ENCODE assay signal across 18 cellular contexts in the genomic region with DNA sequence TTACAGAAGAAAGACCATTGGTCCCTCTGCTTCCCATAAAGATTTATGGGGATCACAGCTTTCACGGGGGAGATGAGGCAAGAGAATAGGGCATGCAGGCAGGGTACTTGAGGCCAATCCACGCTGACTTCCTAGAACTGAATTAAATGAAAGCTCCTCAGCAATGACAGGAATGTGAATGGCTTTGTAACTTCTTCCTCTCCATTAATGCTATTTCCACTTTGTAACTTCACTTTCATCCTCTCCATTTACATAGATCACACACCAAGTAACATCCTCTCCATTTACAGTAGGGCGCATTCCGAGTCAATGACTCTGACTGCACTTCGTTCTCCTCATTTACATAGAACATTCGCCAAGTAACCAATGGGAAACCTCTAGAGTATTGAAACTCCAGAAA.
DNase-seq lines count a peak whose midpoint lies in the region; ATAC-seq and TF ChIP-seq lines count a peak whose summit lies in the region.
"Had no signal": no experiment of that assay in that cellular context is flagged by ENCODE, and none has a peak within 500 bp of the region (broad histone marks: within the 10 kb centered on the region; RNA-seq: fewer than 3 reads in every experiment).

No MANE protein-coding gene starts in this region.

- TF ChIP-seq CTCF in C4-2B (conservative IDR thresholded peaks at IDR 0.05) = no peak
- no peak for TF ChIP-seq CTCF in IMR-90 (conservative IDR thresholded peaks at IDR 0.05; ENCODE audit: low read depth, low read length)
- no peak for TF ChIP-seq CTCF in endodermal cell (conservative IDR thresholded peaks at IDR 0.05)

- peaks cover 1% of the 10 kb centered on the region; the same call in 1 of the 2 replicates for H3K4me1 ChIP-seq in IMR-90 (ENCODE audit: control insufficient read depth, insufficient read depth, low read length)
- peaks cover 11% of the 10 kb centered on the region for H3K4me1 ChIP-seq in endodermal cell (ENCODE audit: control insufficient read depth, insufficient read depth, low read length)
- H3K4me1 ChIP-seq in mesenchymal stem cell (ENCODE audit: control insufficient read depth, insufficient read depth, low read depth, low read length) = no peaks in the 10 kb centered on the region

- no peak overlapping the region for H3K18ac ChIP-seq in IMR-90 (ENCODE audit: low read depth, low read length)
- no peak overlapping the region for H3K18ac ChIP-seq in mesenchymal stem cell (ENCODE audit: low read depth in 1 of 2, low read length in 2 of 2)

- H2AK9ac ChIP-seq in IMR-90 (replicated peaks; ENCODE audit: low read depth, low read length, poor library complexity) = no peak overlapping the region

- no peak overlapping the region for H3K9ac ChIP-seq in IMR-90 (ENCODE audit: low read depth, low read length)
- no peak overlapping the region for H3K9ac ChIP-seq in endodermal cell (ENCODE audit: extremely low read depth, low read length, poor library complexity, severe bottlenecking)
- H3K9ac ChIP-seq in mesenchymal stem cell (ENCODE audit: low read length) = no peak overlapping the region
- H3K9ac ChIP-seq: GM23248 had no signal

- no peak overlapping the region for H3K4me3 Mint-ChIP-seq in endodermal cell

- BruUV-seq in IMR-90 (replicated peaks; lab: Mats Ljungman, UMichigan) = no TSS peak

- no peak overlapping the region for H3K56ac ChIP-seq in IMR-90 (ENCODE audit: extremely low read depth, insufficient read depth, low read length)

- H3K9me3 ChIP-seq in IMR-90 (ENCODE audit: control insufficient read depth, insufficient read depth, low read length) (no peaks in the 10 kb centered on the region), endodermal cell (ENCODE audit: control insufficient read depth, low read length) (no peaks in the 10 kb centered on the region), mesenchymal stem cell (ENCODE audit: control insufficient read depth, low read length) (no peaks in the 10 kb centered on the region)

- TF ChIP-seq POLR2A in IMR-90 (IDR thresholded peaks at IDR 0.05; ENCODE audit: low read depth, low read length) = no peak

- H3K79me1 ChIP-seq in IMR-90 (ENCODE audit: low read depth in 1 of 2, low read length in 2 of 2) (no peaks in the 10 kb centered on the region), mesenchymal stem cell (replicated peaks; ENCODE audit: low read length, poor library complexity, severe bottlenecking) (no peaks in the 10 kb centered on the region)

- H3K4me3 ChIP-seq in IMR-90 (ENCODE audit: insufficient read depth, low read depth, low read length) = no peak overlapping the region
- no peak overlapping the region for H3K4me3 ChIP-seq in endodermal cell (ENCODE audit: low read length)
- no peak overlapping the region for H3K4me3 ChIP-seq in mesenchymal stem cell (ENCODE audit: insufficient read depth in 1 of 2, low read depth in 1 of 2, low read length in 2 of 2)
- H3K4me3 ChIP-seq: GM12878, GM23248, K562, PC-9 had no signal

- peak overlapping the region; percentile 71 for H3K27ac Mint-ChIP-seq in endodermal cell

- peaks cover 42% of the 10 kb centered on the region for H3K4me1 Mint-ChIP-seq in endodermal cell

- no peaks in the 10 kb centered on the region for H4K20me1 ChIP-seq in IMR-90 (ENCODE audit: insufficient read depth, low read length)

- H4K91ac ChIP-seq in IMR-90 (ENCODE audit: insufficient read depth, low read depth, low read length) = no peak overlapping the region
- H4K91ac ChIP-seq in mesenchymal stem cell (ENCODE audit: low read length) = no peak overlapping the region

- H2BK15ac ChIP-seq in IMR-90 (ENCODE audit: low read depth, low read length) = no peak overlapping the region
- H2BK15ac ChIP-seq in mesenchymal stem cell (ENCODE audit: low read depth, poor library complexity, severe bottlenecking) = no peak overlapping the region

- H2AK5ac ChIP-seq in IMR-90 (ENCODE audit: low read depth, low read length) = no peak overlapping the region
- no peak overlapping the region for H2AK5ac ChIP-seq in mesenchymal stem cell (ENCODE audit: low read length, severe bottlenecking)

- in situ Hi-C loops in IMR-90 (cut with MboI; ENCODE audit: low sequenced_read_pairs) = no loop called here

- ATAC-seq in IMR-90 (ENCODE audit: low read depth) = peak; percentile 49
- ATAC-seq in GM19463 (IDR thresholded peaks at IDR 0.05; ENCODE audit: unreplicated experiment) = no peak
- ATAC-seq: GM12878, K562, SK-N-SH treated with all-trans-retinoic acid at 6 μM for 48 hours had no signal

- intact Hi-C loops in IMR-90 (cut with micrococcal nuclease) (no loop called here), posterior vena cava (cut with DNase I) (no loop called here)

- H3K23ac ChIP-seq in IMR-90 (ENCODE audit: low read depth, low read length) = no peak overlapping the region
- no peak overlapping the region for H3K23ac ChIP-seq in mesenchymal stem cell (ENCODE audit: low read length in 2 of 2)

- no peak overlapping the region for H2BK120ac ChIP-seq in IMR-90 (ENCODE audit: low read depth, low read length)
- H2BK120ac ChIP-seq in mesenchymal stem cell (ENCODE audit: low read depth, low read length) = no peak overlapping the region

- CTCF ChIA-PET in IMR-90 (lab: Yijun Ruan, JAX) = no interaction called here

- H4K5ac ChIP-seq in IMR-90 (ENCODE audit: low read depth, low read length) = no peak overlapping the region

- no peaks in the 10 kb centered on the region for H3K9me1 ChIP-seq in IMR-90 (ENCODE audit: insufficient read depth, low read length)

- H2BK5ac ChIP-seq in IMR-90 (ENCODE audit: low read depth, low read length, poor library complexity, severe bottlenecking) (no peak overlapping the region), mesenchymal stem cell (ENCODE audit: low read depth, low read length, poor library complexity, severe bottlenecking) (no peak overlapping the region)

- no peak for DNase-seq in IMR-90
- DNase-seq in endodermal cell = peak; percentile 75
- peak; percentile 34 for DNase-seq in mesenchymal stem cell
- no peak for DNase-seq in LoVo (ENCODE audit: low spot score)
- DNase-seq in posterior vena cava (ENCODE audit: low spot score) = no peak
- DNase-seq in DMS53 treated with DMSO at 0.1 percent for 48 hours (lab: John Stamatoyannopoulos, UW; ENCODE audit: unreplicated experiment) = no peak
- DNase-seq: DMS53, GM23248, NCI-H1092 treated with DMSO at 0.1 percent for 48 hours, NCI-H1694, NCI-H2107, NCI-H226, PC-9 had no signal

- no peaks in the 10 kb centered on the region for H3K27me3 Mint-ChIP-seq in endodermal cell (ENCODE audit: insufficient read depth)

- H3K4ac ChIP-seq in IMR-90 (ENCODE audit: low read depth, low read length) = no peak overlapping the region
- H3K4ac ChIP-seq in mesenchymal stem cell (ENCODE audit: low read depth in 1 of 2, low read length in 2 of 2) = no peak overlapping the region

- H3K9me3 Mint-ChIP-seq in endodermal cell = no peaks in the 10 kb centered on the region

- WGBS in IMR-90 (ENCODE audit: extremely low coverage in 2 of 2, insufficient read length in 1 of 2), 2 experiments = 86% methylated on average over 5 of the region's 6 CpGs; no CpG with 5 or more reads in 1 of the 2 experiments
- 59 to 74% methylated on average over 6 of the region's 6 CpGs for WGBS in endodermal cell (ENCODE audit: insufficient coverage in 1 of 2, insufficient read length in 1 of 2), 2 experiments
- 71% methylated on average over 6 of the region's 6 CpGs for WGBS in mesenchymal stem cell

- dilution Hi-C loops in IMR-90 (cut with HindIII; ENCODE audit: low sequenced_read_pairs, unreplicated experiment) = no loop called here

- H2AFZ ChIP-seq in IMR-90 (replicated peaks; ENCODE audit: low read length, poor library complexity) (no peak overlapping the region), mesenchymal stem cell (ENCODE audit: low read depth, low read length) (no peak overlapping the region)
- H2AFZ ChIP-seq: GM23248, PC-9 had no signal

- H2BK20ac ChIP-seq in IMR-90 (ENCODE audit: low read depth, low read length) = no peak overlapping the region

- H4K8ac ChIP-seq in IMR-90 (ENCODE audit: low read depth in 2 of 2, low read length in 2 of 2) = no peak overlapping the region
- no peak overlapping the region for H4K8ac ChIP-seq in mesenchymal stem cell (ENCODE audit: low read length)

- no peak for TF ChIP-seq RAD21 in IMR-90 (IDR thresholded peaks at IDR 0.05; ENCODE audit: low read length)

- peak overlapping the region in 1 of 2 experiments; percentile 75 for H2BK12ac ChIP-seq in mesenchymal stem cell (ENCODE audit: low read length in 2 of 2)

- H3K27ac ChIP-seq in C4-2B (peak overlapping the region; percentile 88; the same call in 1 of the 2 replicates), IMR-90 (ENCODE audit: insufficient read depth, low read length) (no peak overlapping the region), endodermal cell (ENCODE audit: low read depth, low read length) (no peak overlapping the region), mesenchymal stem cell (ENCODE audit: low read length, poor library complexity, severe bottlenecking) (peak overlapping the region; percentile 26)
- H3K27ac ChIP-seq: GM23248, PC-9 had no signal

- H3K27me3 ChIP-seq in IMR-90 (ENCODE audit: control insufficient read depth, insufficient read depth, low read length) (peaks cover 39% of the 10 kb centered on the region), endodermal cell (ENCODE audit: control insufficient read depth, insufficient read depth, low read length, poor library complexity, severe bottlenecking) (no peaks in the 10 kb centered on the region), mesenchymal stem cell (ENCODE audit: control insufficient read depth in 1 of 2, insufficient read depth in 1 of 2, low read length in 2 of 2) (no peaks in the 10 kb centered on the region)

- H3K14ac ChIP-seq in IMR-90 (replicated peaks; ENCODE audit: low read depth, low read length) (no peak overlapping the region), mesenchymal stem cell (ENCODE audit: low read length in 2 of 2) (no peak overlapping the region)

- H3K36me3 ChIP-seq in IMR-90 (ENCODE audit: control insufficient read depth, insufficient read depth, low read length) (no peaks in the 10 kb centered on the region), endodermal cell (ENCODE audit: control insufficient read depth, insufficient read depth, low read length) (peaks cover 59% of the 10 kb centered on the region), mesenchymal stem cell (ENCODE audit: control insufficient read depth in 1 of 2, insufficient read depth in 2 of 2, low read depth in 1 of 2, low read length in 2 of 2) (no peaks in the 10 kb centered on the region)

- H3K36me3 Mint-ChIP-seq in endodermal cell (ENCODE audit: low read depth) = peaks cover 41% of the 10 kb centered on the region

- H3K4me2 ChIP-seq in IMR-90 (ENCODE audit: low read depth, low read length) (no peak overlapping the region; the same call in 1 of the 2 replicates), mesenchymal stem cell (ENCODE audit: low read length, poor library complexity, severe bottlenecking) (no peak overlapping the region)
- H3K4me2 ChIP-seq: PC-9 had no signal

- POLR2A ChIA-PET in IMR-90 (lab: Charles Lee; ENCODE audit: unreplicated experiment) = no interaction called here

TF ChIP-seq in IMR-90, 13 proteins besides CTCF, POLR2A, EP300 and RAD21 (continues in another document):
- no peak for TF ChIP-seq RCOR1 (IDR thresholded peaks at IDR 0.05; ENCODE audit: insufficient replicate concordance, low read length)

Comparison
In these comparisons a context has a peak if more than half of its experiments do, and no peak if none do; other contexts are left out.
1. H3K27ac ChIP-seq: peak in C4-2B (single experiment) and mesenchymal stem cell (single experiment); none in IMR-90 (single experiment) and endodermal cell (single experiment).
2. DNase-seq: peak in endodermal cell (single experiment) and mesenchymal stem cell (single experiment); none in IMR-90 (single experiment), LoVo (single experiment), posterior vena cava (single experiment) and DMS53 treated with DMSO at 0.1 percent for 48 hours (single experiment).